9 cellular contexts compared by ENCODE assay signal in the genomic region with DNA sequence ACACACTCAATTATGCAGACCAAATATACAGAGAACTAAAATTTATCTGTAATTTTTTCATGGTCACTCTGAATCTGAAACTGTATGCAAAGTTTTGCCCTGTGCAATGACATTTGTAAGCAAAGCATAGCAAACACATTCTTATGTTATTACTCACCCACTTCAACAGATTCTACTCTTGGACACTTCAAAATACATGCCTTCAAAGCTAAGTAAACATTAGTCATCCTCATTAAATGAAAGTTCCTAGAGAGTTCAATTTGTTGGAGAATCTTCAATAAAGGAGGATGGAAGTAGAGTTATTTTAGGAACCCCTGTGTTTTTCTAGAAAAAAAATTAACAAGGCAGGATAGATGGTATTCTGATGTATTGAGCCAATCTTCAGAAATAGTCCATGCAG.
DNase-seq lines count a peak whose midpoint lies in the region; ATAC-seq and TF ChIP-seq lines count a peak whose summit lies in the region.
"Had no signal": no experiment of that assay in that cellular context is flagged by ENCODE, and none has a peak within 500 bp of the region (broad histone marks: within the 10 kb centered on the region; RNA-seq: fewer than 3 reads in every experiment).

No MANE protein-coding gene starts in this region.

- H3K4me1 ChIP-seq in HCT116 (ENCODE audit: control insufficient read depth in 1 of 2, insufficient read depth in 2 of 2, low read length in 2 of 2) = peaks cover 3 to 4% of the 10 kb centered on the region in 2 experiments; a peak in 2 of 4 replicates
- peaks cover 27% of the 10 kb centered on the region for H3K4me1 ChIP-seq in PC-3 (ENCODE audit: insufficient read depth, low read length)

- H3K9ac ChIP-seq in HCT116 (ENCODE audit: low read length) (no peak overlapping the region), PC-3 (ENCODE audit: low read length) (no peak overlapping the region)

- no peaks in the 10 kb centered on the region for H3K27me3 Mint-ChIP-seq in activated T-cell treated with anti-CD3 and anti-CD28 coated beads, Interleukin-2, amount 50 U/mL, for 4 hours (ENCODE audit: low read depth)

- H3K9me2 ChIP-seq in HCT116 (ENCODE audit: insufficient read depth) (no peaks in the 10 kb centered on the region), PC-3 (replicated peaks; ENCODE audit: low read length) (no peaks in the 10 kb centered on the region)

- intact Hi-C loops in HCT116 (cut with micrococcal nuclease) = no loop called here
- intact Hi-C loops in PC-3 (cut with micrococcal nuclease) = no loop called here

- H3F3A ChIP-seq in PC-3 (ENCODE audit: low read length, unreplicated experiment) = no peaks in the 10 kb centered on the region

- ATAC-seq in HCT116 (peak; percentile 61; the same call in 1 of the 2 replicates), PC-3 (peak; percentile 94), GM19328 (IDR thresholded peaks at IDR 0.05; ENCODE audit: unreplicated experiment) (no peak)
- ATAC-seq in activated T-cell treated with anti-CD3 and anti-CD28 coated beads, Interleukin-2, amount 50 U/mL, for 4 hours = no peak

- H4K20me1 ChIP-seq in HCT116 (ENCODE audit: insufficient read depth) = no peaks in the 10 kb centered on the region
- no peaks in the 10 kb centered on the region for H4K20me1 ChIP-seq in PC-3 (ENCODE audit: low read length)

- RAD21 ChIA-PET in HCT116 (lab: Charles Lee; ENCODE audit: low non-redundant PET in 1 of 2, low total read pairs in 2 of 2, uncharacterized antibody in 2 of 2, unreplicated experiment in 2 of 2) = no interaction called here

- CTCF ChIA-PET in HCT116 (lab: Charles Lee) = no interaction called here
- CTCF ChIA-PET in PC-3 (lab: Charles Lee) = no interaction called here

- H3K36me3 ChIP-seq in HCT116 (ENCODE audit: control insufficient read depth in 1 of 2, insufficient read depth in 2 of 2, low read length in 2 of 2) (no peaks in the 10 kb centered on the region), PC-3 (ENCODE audit: low read depth, low read length) (no peaks in the 10 kb centered on the region)

- H2AFZ ChIP-seq in HCT116 (ENCODE audit: low read depth, low read length, poor library complexity, severe bottlenecking) (no peak overlapping the region), PC-3 (ENCODE audit: low read length) (no peak overlapping the region)

- no peak overlapping the region for H3K4me3 Mint-ChIP-seq in activated T-cell treated with anti-CD3 and anti-CD28 coated beads, Interleukin-2, amount 50 U/mL, for 4 hours

- DNase-seq in AG09309 (ENCODE audit: low read depth) (peak; percentile 48), HCT116 (ENCODE audit: low read depth, low spot score) (peak; percentile 24), PC-3 (peak; percentile 91), foreskin melanocyte (peak; percentile 82), anterior cingulate cortex (lab: John Stamatoyannopoulos, UW) (no peak)
- no peak for DNase-seq in stimulated activated CD4-positive, alpha-beta T cell treated with anti-CD3 and anti-CD28 coated beads, Interleukin-4, amount 100 ng/mL, for 4 hours
- no peak for DNase-seq in activated T-cell treated with anti-CD3 and anti-CD28 coated beads, Interleukin-2, amount 50 U/mL, for 4 hours
- DNase-seq: activated T-cell treated with anti-CD3 and anti-CD28 coated beads, Interleukin-2, amount 50 U/mL, for 48 hours had no signal

- peaks cover 4 to 5% of the 10 kb centered on the region in 2 experiments; a peak in 1 of 4 replicates for H3K9me3 ChIP-seq in HCT116 (ENCODE audit: control insufficient read depth in 1 of 2, insufficient read depth in 1 of 2, low read depth in 1 of 2, low read length in 2 of 2)
- H3K9me3 ChIP-seq in PC-3 (ENCODE audit: low read length) = no peaks in the 10 kb centered on the region

- H3K4me3 ChIP-seq in AG09309 (ENCODE audit: control insufficient read depth, low read depth, low read length) (no peak overlapping the region), HCT116 (replicated peaks in 1 of 2; ENCODE audit: low read depth in 1 of 2, low read length in 2 of 2) (no peak overlapping the region), PC-3 (ENCODE audit: low read length) (no peak overlapping the region)

- H3K27me3 ChIP-seq in HCT116 (ENCODE audit: insufficient read depth, low read length) (no peaks in the 10 kb centered on the region), PC-3 (ENCODE audit: low read length) (no peaks in the 10 kb centered on the region)

- no peaks in the 10 kb centered on the region for H3K9me3 Mint-ChIP-seq in activated T-cell treated with anti-CD3 and anti-CD28 coated beads, Interleukin-2, amount 50 U/mL, for 4 hours

- H3K4me1 Mint-ChIP-seq in activated T-cell treated with anti-CD3 and anti-CD28 coated beads, Interleukin-2, amount 50 U/mL, for 4 hours (ENCODE audit: low read depth) = no peaks in the 10 kb centered on the region

- TF ChIP-seq POLR2A in HCT116 (IDR thresholded peaks at IDR 0.05; ENCODE audit: borderline replicate concordance, extremely low read depth, insufficient read depth, insufficient read length) = no peak

- H3K79me2 ChIP-seq in HCT116 (ENCODE audit: insufficient read depth, low read length) (no peaks in the 10 kb centered on the region), PC-3 (ENCODE audit: low read length) (no peaks in the 10 kb centered on the region)

- no peaks in the 10 kb centered on the region for H3K36me3 Mint-ChIP-seq in activated T-cell treated with anti-CD3 and anti-CD28 coated beads, Interleukin-2, amount 50 U/mL, for 4 hours (ENCODE audit: insufficient read depth)

- no peak for TF ChIP-seq RAD21 in HCT116 (IDR thresholded peaks at IDR 0.05; ENCODE audit: low read depth)

- POLR2A ChIA-PET in HCT116 (lab: Charles Lee) = no interaction called here
- POLR2A ChIA-PET in PC-3 (lab: Charles Lee; ENCODE audit: unreplicated experiment) = no interaction called here

- H3K4me2 ChIP-seq in HCT116 (ENCODE audit: low read length) (peak overlapping the region; percentile 0; the same call in 1 of the 2 replicates), PC-3 (ENCODE audit: low read length) (peak overlapping the region; percentile 75)

- H3K27ac ChIP-seq in HCT116 (ENCODE audit: low read depth, low read length) = no peak overlapping the region
- H3K27ac ChIP-seq in PC-3 (ENCODE audit: low read length) = no peak overlapping the region

- TF ChIP-seq CTCF in AG09309 (IDR thresholded peaks at IDR 0.05; ENCODE audit: control insufficient read depth, insufficient read depth, low read depth, low read length, missing control alignments) = no peak
- TF ChIP-seq CTCF in HCT116 (IDR thresholded peaks at IDR 0.05 in 2 of 3, conservative IDR thresholded peaks at IDR 0.05 in 1 of 3; ENCODE audit: borderline replicate concordance in 1 of 3, insufficient read depth in 1 of 3, low read depth in 2 of 3, low read length in 2 of 3) = no peak
- TF ChIP-seq CTCF in PC-3 (conservative IDR thresholded peaks at IDR 0.05; ENCODE audit: low read depth, low read length) = no peak

- BruUV-seq in HCT116 (replicated peaks; lab: Mats Ljungman, UMichigan) (no TSS peak), PC-3 (replicated peaks; lab: Mats Ljungman, UMichigan) (no TSS peak)

TF ChIP-seq in HCT116, 20 proteins besides CTCF, POLR2A, EP300 and RAD21:
- no peak for TF ChIP-seq SP1 (IDR thresholded peaks at IDR 0.05; ENCODE audit: low read depth)
- 0 out of 2 replicates have a peak, but pooled peaks have one; percentile 17 for TF ChIP-seq CEBPB (IDR thresholded peaks at IDR 0.05; ENCODE audit: low read depth)
- no peak for TF ChIP-seq ZNF274 (IDR thresholded peaks at IDR 0.05; ENCODE audit: low read depth, low read length)
- TF ChIP-seq JUND (IDR thresholded peaks at IDR 0.05) = peak; percentile 46
- 0 out of 2 replicates have a peak, but pooled peaks have one; percentile 22 for TF ChIP-seq SRF (IDR thresholded peaks at IDR 0.05; ENCODE audit: low read depth)
- no peak for TF ChIP-seq ZFX (IDR thresholded peaks at IDR 0.05)
- no peak for TF ChIP-seq EGR1 (IDR thresholded peaks at IDR 0.05; ENCODE audit: low read depth)
- TF ChIP-seq TCF7L2 (IDR thresholded peaks at IDR 0.05; ENCODE audit: borderline replicate concordance, extremely low read depth, insufficient read depth, insufficient read length) = peak; percentile 95
- peak; percentile 52; the same call in 1 of the 2 replicates for TF ChIP-seq FOSL1 (IDR thresholded peaks at IDR 0.05; ENCODE audit: low read depth)

Comparison
In these comparisons a context has a peak if more than half of its experiments do, and no peak if none do; other contexts are left out.
1. DNase-seq: peak in AG09309 (single experiment), HCT116 (single experiment), PC-3 (single experiment) and foreskin melanocyte (single experiment); none in anterior cingulate cortex (0 of 58), stimulated activated CD4-positive, alpha-beta T cell treated with anti-CD3 and anti-CD28 coated beads, Interleukin-4, amount 100 ng/mL, for 4 hours (0 of 2) and activated T-cell treated with anti-CD3 and anti-CD28 coated beads, Interleukin-2, amount 50 U/mL, for 4 hours (single experiment).
2. ATAC-seq: peak in HCT116 (single experiment) and PC-3 (single experiment); none in GM19328 (single experiment) and activated T-cell treated with anti-CD3 and anti-CD28 coated beads, Interleukin-2, amount 50 U/mL, for 4 hours (0 of 2).